Comparison of ENCODE assay signal across 18 cellular contexts in genomic region chr2:233105930-233106329, GRCh38. TPM values are rescaled to one million over a fixed set of nuclear protein-coding genes. Genes with fewer than 3 reads are reported as not detected.
DNase-seq lines count a peak whose midpoint lies in the region; ATAC-seq lines count a peak whose summit lies in the region.
"Had no signal": no experiment of that assay in that cellular context is flagged by ENCODE, and none has a peak within 500 bp of the region (broad histone marks: within the 10 kb centered on the region; RNA-seq: fewer than 3 reads in every experiment).

No MANE protein-coding gene starts in this region.

- no peak overlapping the region for H2AFZ ChIP-seq in Karpas-422 (ENCODE audit: low read length)

- no peaks in the 10 kb centered on the region for H3K9me2 ChIP-seq in Karpas-422 (replicated peaks; ENCODE audit: insufficient read depth, low read length)

- H3K4me3 Mint-ChIP-seq in activated CD4-positive, alpha-beta T cell treated with anti-CD3 and anti-CD28 coated beads for 36 hours, result no peak overlapping the region
- peak overlapping the region; percentile 9 to 60 for H3K4me3 Mint-ChIP-seq in effector memory CD8-positive, alpha-beta T cell
- H3K4me3 Mint-ChIP-seq in stimulated activated effector memory CD8-positive, alpha-beta T cell treated with anti-CD3 and anti-CD28 coated beads, Interleukin-12 subunit alpha, Interleukin-12 subunit beta, amount 100 ng/mL, for 72 hours, result no peak overlapping the region

- H3K4me1 ChIP-seq in Karpas-422 (ENCODE audit: low read length) (peaks cover 54% of the 10 kb centered on the region), right cardiac atrium (ENCODE audit: control insufficient read depth, insufficient read depth, low read length) (no peaks in the 10 kb centered on the region)

- peaks cover 12% of the 10 kb centered on the region for H3K36me3 Mint-ChIP-seq in activated CD4-positive, alpha-beta T cell treated with anti-CD3 and anti-CD28 coated beads for 36 hours (ENCODE audit: low read depth)
- H3K36me3 Mint-ChIP-seq in effector memory CD8-positive, alpha-beta T cell (ENCODE audit: insufficient read depth), result peaks cover 46% of the 10 kb centered on the region
- H3K36me3 Mint-ChIP-seq in stimulated activated effector memory CD8-positive, alpha-beta T cell treated with anti-CD3 and anti-CD28 coated beads, Interleukin-12 subunit alpha, Interleukin-12 subunit beta, amount 100 ng/mL, for 72 hours, result peaks cover 24% of the 10 kb centered on the region

- H3K4me2 ChIP-seq in Karpas-422 (ENCODE audit: low read depth, low read length, poor library complexity, severe bottlenecking), result no peak overlapping the region

- intact Hi-C loops in activated CD4-positive, alpha-beta T cell treated with anti-CD3 and anti-CD28 coated beads for 36 hours (cut with DNase I, micrococcal nuclease), result no loop called here
- intact Hi-C loops in right cardiac atrium (cut with DNase I), result loop anchor here in 1 of 4 donors (10.0 kb wide), 1 partner anchor 149 kb away; the partner anchor contains the start of gene ATG16L1

- H3K27me3 ChIP-seq in Karpas-422 (ENCODE audit: low read length) (no peaks in the 10 kb centered on the region), right cardiac atrium (ENCODE audit: control insufficient read depth, insufficient read depth) (no peaks in the 10 kb centered on the region)

- H3K36me3 ChIP-seq in Karpas-422 (ENCODE audit: insufficient read depth, low read length), result peaks cover 21% of the 10 kb centered on the region; the same call in 1 of the 2 replicates

- no peak for ATAC-seq in activated CD4-positive, alpha-beta T cell treated with anti-CD3 and anti-CD28 coated beads for 36 hours
- no peak for ATAC-seq in effector memory CD8-positive, alpha-beta T cell (replicated peaks)
- ATAC-seq in stimulated activated effector memory CD8-positive, alpha-beta T cell treated with anti-CD3 and anti-CD28 coated beads, Interleukin-12 subunit alpha, Interleukin-12 subunit beta, amount 100 ng/mL, for 72 hours, result no peak
- ATAC-seq in right cardiac atrium, result no peak

- H3K27me3 Mint-ChIP-seq in activated CD4-positive, alpha-beta T cell treated with anti-CD3 and anti-CD28 coated beads for 36 hours, result no peaks in the 10 kb centered on the region
- H3K27me3 Mint-ChIP-seq in effector memory CD8-positive, alpha-beta T cell, result no peaks in the 10 kb centered on the region

- no peaks in the 10 kb centered on the region for H3K9me3 Mint-ChIP-seq in activated CD4-positive, alpha-beta T cell treated with anti-CD3 and anti-CD28 coated beads for 36 hours (ENCODE audit: low read depth)
- no peaks in the 10 kb centered on the region for H3K9me3 Mint-ChIP-seq in effector memory CD8-positive, alpha-beta T cell
- H3K9me3 Mint-ChIP-seq in stimulated activated effector memory CD8-positive, alpha-beta T cell treated with anti-CD3 and anti-CD28 coated beads, Interleukin-12 subunit alpha, Interleukin-12 subunit beta, amount 100 ng/mL, for 72 hours, result peaks cover 4% of the 10 kb centered on the region

- 0 out of 2 replicates have a peak, but pooled peaks cover 9% of the 10 kb centered on the region for H4K20me1 ChIP-seq in Karpas-422 (ENCODE audit: insufficient read depth, low read depth, low read length)

- H3K79me2 ChIP-seq in Karpas-422 (ENCODE audit: low read length), result peaks cover 89% of the 10 kb centered on the region

- H3K27ac ChIP-seq in Karpas-422 (ENCODE audit: low read length) (peak overlapping the region; percentile 58), right cardiac atrium (ENCODE audit: low read length) (no peak overlapping the region)
- H3K27ac ChIP-seq: 22Rv1 had no signal

- H3K27ac Mint-ChIP-seq in activated CD4-positive, alpha-beta T cell treated with anti-CD3 and anti-CD28 coated beads for 36 hours, result peak overlapping the region; percentile 40
- H3K27ac Mint-ChIP-seq in effector memory CD8-positive, alpha-beta T cell, result peak overlapping the region; percentile 91 to 93
- H3K27ac Mint-ChIP-seq in stimulated activated effector memory CD8-positive, alpha-beta T cell treated with anti-CD3 and anti-CD28 coated beads, Interleukin-12 subunit alpha, Interleukin-12 subunit beta, amount 100 ng/mL, for 72 hours, result peak overlapping the region; percentile 78

- peaks cover 60% of the 10 kb centered on the region for H3K4me1 Mint-ChIP-seq in activated CD4-positive, alpha-beta T cell treated with anti-CD3 and anti-CD28 coated beads for 36 hours
- peaks cover 71 to 80% of the 10 kb centered on the region in 2 donors for H3K4me1 Mint-ChIP-seq in effector memory CD8-positive, alpha-beta T cell (ENCODE audit: low read depth in 2 of 2)
- peaks cover 77% of the 10 kb centered on the region for H3K4me1 Mint-ChIP-seq in stimulated activated effector memory CD8-positive, alpha-beta T cell treated with anti-CD3 and anti-CD28 coated beads, Interleukin-12 subunit alpha, Interleukin-12 subunit beta, amount 100 ng/mL, for 72 hours

- POLR2A ChIA-PET in activated CD4-positive, alpha-beta T cell treated with anti-CD3 and anti-CD28 coated beads for 36 hours (lab: Charles Lee), result no interaction called here

- H3K9me3 ChIP-seq in Karpas-422 (ENCODE audit: low read length) (no peaks in the 10 kb centered on the region), right cardiac atrium (ENCODE audit: control insufficient read depth, low read length) (no peaks in the 10 kb centered on the region)

- 89% methylated on average over 4 of the region's 4 CpGs for WGBS in right cardiac atrium

- H3K4me3 ChIP-seq in Karpas-422 (ENCODE audit: low read length) (no peak overlapping the region), right cardiac atrium (ENCODE audit: low read length) (no peak overlapping the region)

- CTCF ChIA-PET in activated CD4-positive, alpha-beta T cell treated with anti-CD3 and anti-CD28 coated beads for 36 hours (lab: Charles Lee), result interaction anchor here (1.5 kb wide), 1 partner anchor 53 kb away, joined by 4 read pairs; no protein-coding TSS in a partner anchor

- no peak for DNase-seq in activated CD4-positive, alpha-beta T cell treated with anti-CD3 and anti-CD28 coated beads for 36 hours
- DNase-seq in activated CD4-positive, alpha-beta T cell treated with anti-CD3 and anti-CD28 coated beads for 1 hour, result no peak
- DNase-seq in Karpas-422 (no peak), COLO668 (lab: John Stamatoyannopoulos, UW; ENCODE audit: unreplicated experiment) (no peak), right cardiac atrium (no peak), NCI-H526 treated with DMSO at 0.1 percent for 48 hours (lab: John Stamatoyannopoulos, UW) (no peak)
- DNase-seq in effector memory CD8-positive, alpha-beta T cell, result no peak
- no peak for DNase-seq in stimulated activated effector memory CD8-positive, alpha-beta T cell treated with anti-CD3 and anti-CD28 coated beads, Interleukin-12 subunit alpha, Interleukin-12 subunit beta, amount 100 ng/mL, for 72 hours (ENCODE audit: low spot score in 2 of 2)
- DNase-seq: AML-193, DMS79 treated with DMSO at 0.1 percent for 48 hours, KG1, MV-4-11, NCI-H187, NCI-H2107, NCI-H510A, RPMI8226, SHP77 treated with DMSO at 0.1 percent for 48 hours had no signal

- no peak overlapping the region; the same call in 1 of the 2 replicates for H3K9ac ChIP-seq in Karpas-422 (ENCODE audit: low read length)

RNA-seq across cellular contexts. Expression of gene INPP5D, which starts 45.8 kb away (rescaled TPM):
- total RNA-seq in activated CD4-positive, alpha-beta T cell treated with anti-CD3 and anti-CD28 coated beads for 36 hours, result 10 to 100 TPM; 40.5 to 53.4 TPM
- total RNA-seq in Karpas-422 (2014; rRNA removed; shearing (Covaris generic); ENCODE audit: low replicate concordance), result 145 and 155 TPM in 2 replicates
- 1 to 10 TPM; 5.0 to 7.8 (median 7.1) TPM for total RNA-seq in right cardiac atrium
- polyA plus RNA-seq in right cardiac atrium, result 3.6 TPM

Comparison
In these comparisons a context has a peak if more than half of its experiments do, and no peak if none do; other contexts are left out.
1. H3K27ac Mint-ChIP-seq: peak in every context shown above with its lines; median percentile 92 in effector memory CD8-positive, alpha-beta T cell; 78 in stimulated activated effector memory CD8-positive, alpha-beta T cell treated with anti-CD3 and anti-CD28 coated beads, Interleukin-12 subunit alpha, Interleukin-12 subunit beta, amount 100 ng/mL, for 72 hours; 40 in activated CD4-positive, alpha-beta T cell treated with anti-CD3 and anti-CD28 coated beads for 36 hours.
2. H3K4me3 Mint-ChIP-seq: peak in effector memory CD8-positive, alpha-beta T cell (2 of 2); none in activated CD4-positive, alpha-beta T cell treated with anti-CD3 and anti-CD28 coated beads for 36 hours (single experiment) and stimulated activated effector memory CD8-positive, alpha-beta T cell treated with anti-CD3 and anti-CD28 coated beads, Interleukin-12 subunit alpha, Interleukin-12 subunit beta, amount 100 ng/mL, for 72 hours (single experiment).
3. RNA of gene INPP5D, which starts 45.8 kb away (total RNA-seq): 145 to 155 TPM in Karpas-422 and 40.5 to 53.4 TPM in activated CD4-positive, alpha-beta T cell treated with anti-CD3 and anti-CD28 coated beads for 36 hours; 5.0 to 7.8 TPM in right cardiac atrium; every median in the first group is over 4 times any median in the second.